Comparison of ENCODE assay signal across 1 cellular context in genomic region chrX:119495734-119496520, GRCh38.
TF ChIP-seq lines count a peak whose summit lies in the region.

No MANE protein-coding gene starts in this region.

TF ChIP-seq in HepG2, 621 proteins besides CTCF, POLR2A, EP300 and RAD21 (continued from another document):
- TF ChIP-seq ZNF770 (CRISPR knock-in tag; IDR thresholded peaks at IDR 0.05) (0 out of 2 replicates have a peak, but pooled peaks have one; percentile 33), NCOA2 (CRISPR knock-in tag; IDR thresholded peaks at IDR 0.05) (peak; percentile 39; the same call in 1 of the 2 replicates), ZFY (CRISPR knock-in tag; IDR thresholded peaks at IDR 0.05) (peak; percentile 63), ZBTB25 (CRISPR knock-in tag; IDR thresholded peaks at IDR 0.05) (no peak), NCOA1 (CRISPR knock-in tag; IDR thresholded peaks at IDR 0.05) (no peak), TIGD3 (CRISPR knock-in tag; IDR thresholded peaks at IDR 0.05; ENCODE audit: borderline replicate concordance) (no peak), ZNF574 (CRISPR knock-in tag; IDR thresholded peaks at IDR 0.05) (peak; percentile 13; the same call in 1 of the 2 replicates), MIER3 (CRISPR knock-in tag; IDR thresholded peaks at IDR 0.05; ENCODE audit: borderline replicate concordance) (peak; percentile 20; the same call in 1 of the 2 replicates), ZNF564 (CRISPR knock-in tag; IDR thresholded peaks at IDR 0.05) (no peak), PHF21A (CRISPR knock-in tag; IDR thresholded peaks at IDR 0.05) (no peak), RXRA (CRISPR knock-in tag; IDR thresholded peaks at IDR 0.05) (peak; percentile 74), ZNF580 (CRISPR knock-in tag; IDR thresholded peaks at IDR 0.05; ENCODE audit: borderline replicate concordance, low read depth) (0 out of 2 replicates have a peak, but pooled peaks have one; percentile 18), TEAD3 (CRISPR knock-in tag; optimal IDR thresholded peaks at IDR 0.05; ENCODE audit: borderline replicate concordance) (peak; percentile 38), ARNT2 (CRISPR knock-in tag; IDR thresholded peaks at IDR 0.05; ENCODE audit: low read depth) (0 out of 2 replicates have a peak, but pooled peaks have one; percentile 35), FOXO1 (CRISPR knock-in tag; IDR thresholded peaks at IDR 0.05) (peak; percentile 75), FOSL2 (CRISPR knock-in tag; IDR thresholded peaks at IDR 0.05) (0 out of 2 replicates have a peak, but pooled peaks have one; percentile 25), NR2F6 (IDR thresholded peaks at IDR 0.05) (peak; percentile 55; the same call in 1 of the 2 replicates), NR2F6 (CRISPR knock-in tag; IDR thresholded peaks at IDR 0.05) (peak; percentile 38), KDM6A (CRISPR knock-in tag; IDR thresholded peaks at IDR 0.05; ENCODE audit: low read depth) (peak; percentile 66; the same call in 1 of the 2 replicates)
- TF ChIP-seq, protein P1, sequence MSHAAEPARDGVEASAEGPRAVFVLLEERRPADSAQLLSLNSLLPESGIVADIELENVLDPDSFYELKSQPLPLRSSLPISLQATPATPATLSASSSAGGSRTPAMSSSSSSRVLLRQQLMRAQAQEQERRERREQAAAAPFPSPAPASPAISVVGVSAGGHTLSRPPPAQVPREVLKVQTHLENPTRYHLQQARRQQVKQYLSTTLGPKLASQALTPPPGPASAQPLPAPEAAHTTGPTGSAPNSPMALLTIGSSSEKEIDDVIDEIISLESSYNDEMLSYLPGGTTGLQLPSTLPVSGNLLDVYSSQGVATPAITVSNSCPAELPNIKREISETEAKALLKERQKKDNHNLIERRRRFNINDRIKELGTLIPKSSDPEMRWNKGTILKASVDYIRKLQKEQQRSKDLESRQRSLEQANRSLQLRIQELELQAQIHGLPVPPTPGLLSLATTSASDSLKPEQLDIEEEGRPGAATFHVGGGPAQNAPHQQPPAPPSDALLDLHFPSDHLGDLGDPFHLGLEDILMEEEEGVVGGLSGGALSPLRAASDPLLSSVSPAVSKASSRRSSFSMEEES (CRISPR knock-in tag; IDR thresholded peaks at IDR 0.05): peak; percentile 38; the same call in 1 of the 2 replicates
- TF ChIP-seq, protein P2, sequence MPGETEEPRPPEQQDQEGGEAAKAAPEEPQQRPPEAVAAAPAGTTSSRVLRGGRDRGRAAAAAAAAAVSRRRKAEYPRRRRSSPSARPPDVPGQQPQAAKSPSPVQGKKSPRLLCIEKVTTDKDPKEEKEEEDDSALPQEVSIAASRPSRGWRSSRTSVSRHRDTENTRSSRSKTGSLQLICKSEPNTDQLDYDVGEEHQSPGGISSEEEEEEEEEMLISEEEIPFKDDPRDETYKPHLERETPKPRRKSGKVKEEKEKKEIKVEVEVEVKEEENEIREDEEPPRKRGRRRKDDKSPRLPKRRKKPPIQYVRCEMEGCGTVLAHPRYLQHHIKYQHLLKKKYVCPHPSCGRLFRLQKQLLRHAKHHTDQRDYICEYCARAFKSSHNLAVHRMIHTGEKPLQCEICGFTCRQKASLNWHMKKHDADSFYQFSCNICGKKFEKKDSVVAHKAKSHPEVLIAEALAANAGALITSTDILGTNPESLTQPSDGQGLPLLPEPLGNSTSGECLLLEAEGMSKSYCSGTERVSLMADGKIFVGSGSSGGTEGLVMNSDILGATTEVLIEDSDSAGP (CRISPR knock-in tag; IDR thresholded peaks at IDR 0.05; ENCODE audit: borderline replicate concordance): peak; percentile 37; the same call in 1 of the 2 replicates
